9 cellular contexts compared by ENCODE assay signal in genomic region chr15:46304320-46304719, GRCh38.
DNase-seq lines count a peak whose midpoint lies in the region; ATAC-seq and TF ChIP-seq lines count a peak whose summit lies in the region.
"Had no signal": no experiment of that assay in that cellular context is flagged by ENCODE, and none has a peak within 500 bp of the region (broad histone marks: within the 10 kb centered on the region; RNA-seq: fewer than 3 reads in every experiment).

No MANE protein-coding gene starts in this region.

- no peaks in the 10 kb centered on the region for H3K9me3 ChIP-seq in hepatocyte (ENCODE audit: low read depth)

- DNase-seq in GM13977 (ENCODE audit: low spot score) (no peak), RWPE1 (ENCODE audit: low spot score) (no peak), hepatocyte (ENCODE audit: low spot score) (peak; percentile 15), NCI-H1417 (lab: John Stamatoyannopoulos, UW) (no peak), NCI-H187 (lab: John Stamatoyannopoulos, UW) (no peak)
- DNase-seq in activated T-helper 1 cell treated with anti-CD3 and anti-CD28 coated beads, Interleukin-12 subunit alpha, Interleukin-12 subunit beta, Interleukin-2, Interleukin-4 antibody, amounts not matched to agents 30 ng/mL and 10 ng/mL and 1 ng/mL, durations not matched to agents 14 hours and 24 hours and 36 hours (ENCODE audit: low spot score), result no peak
- DNase-seq: activated B cell treated with CpG ODN at 0.5 μM for 24 hours had no signal

- TF ChIP-seq CTCF in C4-2B (conservative IDR thresholded peaks at IDR 0.05) (peak; percentile 91), GM13977 (IDR thresholded peaks at IDR 0.05; ENCODE audit: extremely low read depth, insufficient read depth, missing control alignments) (peak; percentile 34), RWPE1 (conservative IDR thresholded peaks at IDR 0.05; ENCODE audit: low read depth) (peak; percentile 40), hepatocyte (IDR thresholded peaks at IDR 0.05; ENCODE audit: poor library complexity) (peak; percentile 36)

- no peak overlapping the region for H3K4me3 Mint-ChIP-seq in activated T-helper 1 cell treated with anti-CD3 and anti-CD28 coated beads, Interleukin-12 subunit alpha, Interleukin-12 subunit beta, Interleukin-2, Interleukin-4 antibody, amounts not matched to agents 30 ng/mL and 10 ng/mL and 1 ng/mL, durations not matched to agents 14 hours and 24 hours and 36 hours
- H3K4me3 Mint-ChIP-seq: activated B cell treated with CpG ODN at 0.5 μM for 24 hours had no signal

- H3K27ac ChIP-seq in C4-2B (no peak overlapping the region), RWPE1 (no peak overlapping the region), hepatocyte (no peak overlapping the region)

- H3K9me2 ChIP-seq in hepatocyte (replicated peaks; ENCODE audit: insufficient read depth), result no peaks in the 10 kb centered on the region

- peaks cover 10% of the 10 kb centered on the region for H3K4me1 ChIP-seq in hepatocyte (ENCODE audit: insufficient read depth)

- no peak overlapping the region for H3K4me2 ChIP-seq in hepatocyte

- POLR2A ChIA-PET in RWPE1 (lab: Yijun Ruan, JAX; ENCODE audit: low non-redundant PET), result no interaction called here

- ATAC-seq in HG03039 (IDR thresholded peaks at IDR 0.05; ENCODE audit: unreplicated experiment), result no peak

- no peak overlapping the region for H3K27ac Mint-ChIP-seq in activated T-helper 1 cell treated with anti-CD3 and anti-CD28 coated beads, Interleukin-12 subunit alpha, Interleukin-12 subunit beta, Interleukin-2, Interleukin-4 antibody, amounts not matched to agents 30 ng/mL and 10 ng/mL and 1 ng/mL, durations not matched to agents 14 hours and 24 hours and 36 hours
- H3K27ac Mint-ChIP-seq: activated B cell treated with CpG ODN at 0.5 μM for 24 hours had no signal

- no peaks in the 10 kb centered on the region for H3K27me3 Mint-ChIP-seq in activated T-helper 1 cell treated with anti-CD3 and anti-CD28 coated beads, Interleukin-12 subunit alpha, Interleukin-12 subunit beta, Interleukin-2, Interleukin-4 antibody, amounts not matched to agents 30 ng/mL and 10 ng/mL and 1 ng/mL, durations not matched to agents 14 hours and 24 hours and 36 hours (ENCODE audit: insufficient read depth)
- H3K27me3 Mint-ChIP-seq: activated B cell treated with CpG ODN at 0.5 μM for 24 hours had no signal

- no peak overlapping the region for H3K4me3 ChIP-seq in hepatocyte

- H2AFZ ChIP-seq in hepatocyte, result no peak overlapping the region

- CTCF ChIA-PET in RWPE1 (lab: Yijun Ruan, JAX), result interaction anchor here (0.8 kb wide), 1 partner anchor 12 kb away, joined by 3 read pairs; no protein-coding TSS in a partner anchor

- no peaks in the 10 kb centered on the region for H3K36me3 ChIP-seq in hepatocyte (replicated peaks; ENCODE audit: insufficient read depth, low read depth)

- no peaks in the 10 kb centered on the region for H3K9me3 Mint-ChIP-seq in activated T-helper 1 cell treated with anti-CD3 and anti-CD28 coated beads, Interleukin-12 subunit alpha, Interleukin-12 subunit beta, Interleukin-2, Interleukin-4 antibody, amounts not matched to agents 30 ng/mL and 10 ng/mL and 1 ng/mL, durations not matched to agents 14 hours and 24 hours and 36 hours
- H3K9me3 Mint-ChIP-seq: activated B cell treated with CpG ODN at 0.5 μM for 24 hours had no signal

- no peaks in the 10 kb centered on the region for H3K27me3 ChIP-seq in hepatocyte

- H3K4me1 Mint-ChIP-seq in activated T-helper 1 cell treated with anti-CD3 and anti-CD28 coated beads, Interleukin-12 subunit alpha, Interleukin-12 subunit beta, Interleukin-2, Interleukin-4 antibody, amounts not matched to agents 30 ng/mL and 10 ng/mL and 1 ng/mL, durations not matched to agents 14 hours and 24 hours and 36 hours (ENCODE audit: low read depth), result no peaks in the 10 kb centered on the region
- H3K4me1 Mint-ChIP-seq: activated B cell treated with CpG ODN at 0.5 μM for 24 hours had no signal

- intact Hi-C loops in activated T-helper 1 cell treated with anti-CD3 and anti-CD28 coated beads, Interleukin-12 subunit alpha, Interleukin-12 subunit beta, Interleukin-2, Interleukin-4 antibody, amounts not matched to agents 30 ng/mL and 10 ng/mL and 1 ng/mL, durations not matched to agents 14 hours and 24 hours and 36 hours (cut with micrococcal nuclease), result no loop called here

- no peaks in the 10 kb centered on the region for H3K79me2 ChIP-seq in hepatocyte

- in situ Hi-C loops in GM13977 (cut with MboI; ENCODE audit: low pct_unique_long_range_greater_than_20kb, low sequenced_read_pairs, unreplicated experiment), result no loop called here

- 89% methylated on average over 4 of the region's 4 CpGs for WGBS in hepatocyte (ENCODE audit: low lambda C conversion rate, missing lambda C conversion rate)

- H4K20me1 ChIP-seq in hepatocyte (ENCODE audit: insufficient read depth, poor library complexity, severe bottlenecking), result no peaks in the 10 kb centered on the region

- no peaks in the 10 kb centered on the region for H3K36me3 Mint-ChIP-seq in activated T-helper 1 cell treated with anti-CD3 and anti-CD28 coated beads, Interleukin-12 subunit alpha, Interleukin-12 subunit beta, Interleukin-2, Interleukin-4 antibody, amounts not matched to agents 30 ng/mL and 10 ng/mL and 1 ng/mL, durations not matched to agents 14 hours and 24 hours and 36 hours (ENCODE audit: low read depth)

Comparison
In these comparisons a context has a peak if more than half of its experiments do, and no peak if none do; other contexts are left out.
1. CTCF ChIP-seq: peak in every context shown above with its lines; median percentile 91 in C4-2B; 40 in RWPE1; 36 in hepatocyte; 34 in GM13977.